8 cellular contexts compared by ENCODE assay signal in the genomic region with DNA sequence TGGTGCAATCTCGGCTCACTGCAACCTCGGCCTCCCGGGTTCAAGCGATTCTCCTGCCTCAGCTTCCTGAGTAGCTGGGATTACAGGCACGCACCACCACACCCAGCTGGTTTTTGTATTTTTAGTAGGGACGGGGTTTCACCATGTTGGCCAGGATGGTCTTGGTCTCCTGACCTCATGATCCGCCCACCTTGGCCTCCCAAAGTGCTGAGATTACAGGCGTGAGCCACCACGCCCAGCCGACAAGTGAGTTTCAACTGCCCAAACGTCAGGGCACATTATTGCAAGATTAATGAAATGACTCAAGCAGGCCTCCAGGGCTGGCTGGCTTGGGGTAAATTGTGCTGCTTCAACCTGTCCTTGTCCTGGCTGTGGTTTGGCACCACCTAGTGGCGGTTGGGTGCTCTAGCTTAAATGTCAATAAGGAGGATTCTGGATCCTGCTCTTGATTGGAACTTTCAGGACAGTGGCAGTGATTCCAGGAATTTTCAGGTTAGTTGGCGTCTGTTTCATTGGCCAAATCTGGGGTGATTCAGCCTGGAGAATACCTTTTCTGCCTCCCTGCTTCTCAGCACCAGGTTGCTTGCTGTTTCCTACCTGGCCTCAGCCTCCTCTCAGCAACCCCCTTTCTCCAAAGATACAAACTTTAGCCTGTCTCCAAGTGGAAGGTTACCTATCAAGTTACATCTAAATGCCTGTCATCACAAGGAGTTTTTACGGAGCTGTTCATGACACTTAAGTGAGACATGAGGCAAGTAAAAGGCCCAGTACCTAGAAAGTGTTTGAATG. TPM values are rescaled to one million over a fixed set of nuclear protein-coding genes. Genes with fewer than 3 reads are reported as not detected.
DNase-seq lines count a peak whose midpoint lies in the region; ATAC-seq, FAIRE-seq and TF ChIP-seq lines count a peak whose summit lies in the region.

No MANE protein-coding gene starts in this region.

- DNase-seq in GM12864 (ENCODE audit: low read depth) (peak; percentile 89), NCI-H2196 (lab: John Stamatoyannopoulos, UW; ENCODE audit: unreplicated experiment) (peak; percentile 65), breast epithelium (ENCODE audit: low spot score in 2 of 2) (peak; percentile 83 to 84)
- DNase-seq in stimulated activated CD4-positive, alpha-beta T cell treated with anti-CD3 and anti-CD28 coated beads, Interleukin-1b, Interleukin-23, amount 100 ng/mL, for 1 hour (ENCODE audit: low read depth in 2 of 2) = peak; percentile 68 to 71

- intact Hi-C loops in breast epithelium (cut with DNase I; ENCODE audit: low total_unique reads) = loop anchor here (2.0 kb wide), 1 partner anchor 146 kb away; no protein-coding TSS in a partner anchor

- H3K27ac ChIP-seq in VCaP = peak overlapping the region; percentile 66
- H3K27ac ChIP-seq in breast epithelium = peak overlapping the region in 1 of 2 donors; percentile 1

- H3K36me3 ChIP-seq in breast epithelium = no peaks in the 10 kb centered on the region

- no peak for TF ChIP-seq POLR2A in breast epithelium (IDR thresholded peaks at IDR 0.05)

- peak; percentile 68 for FAIRE-seq in islet of Langerhans (lab: Jason Lieb, UNC)

- H3K4me1 ChIP-seq in breast epithelium = no peaks in the 10 kb centered on the region

- TF ChIP-seq CTCF in GM12864 (IDR thresholded peaks at IDR 0.05; ENCODE audit: low read depth, low read length, missing control alignments) = peak; percentile 88
- peak; percentile 99 for TF ChIP-seq CTCF in VCaP (conservative IDR thresholded peaks at IDR 0.05)
- TF ChIP-seq CTCF in breast epithelium (IDR thresholded peaks at IDR 0.05) = peak; percentile 77 to 97 (median 95)

- ATAC-seq in HG03066 (IDR thresholded peaks at IDR 0.05; ENCODE audit: low read depth, unreplicated experiment) (peak; percentile 49), GM18519 (IDR thresholded peaks at IDR 0.05; ENCODE audit: low FRiP score, unreplicated experiment) (no peak)

- H3K9me3 ChIP-seq in breast epithelium = no peaks in the 10 kb centered on the region

- H3K4me3 ChIP-seq in GM12864 (ENCODE audit: low read depth, low read length) (no peak overlapping the region; the same call in 1 of the 2 replicates), breast epithelium (no peak overlapping the region)

- H3K27me3 ChIP-seq in breast epithelium = no peaks in the 10 kb centered on the region

RNA-seq across cellular contexts. Expression of gene SACM1L, which starts 32.4 kb away (rescaled TPM):
- total RNA-seq in breast epithelium = 10 to 100 TPM; 49.3 to 84.7 (median 61.3) TPM
